In genomic region chr2:187431911-187432310, GRCh38 we compare ENCODE assay signal across 18 cellular contexts. TPM values are rescaled to one million over a fixed set of nuclear protein-coding genes. Genes with fewer than 3 reads are reported as not detected.
DNase-seq lines count a peak whose midpoint lies in the region; ATAC-seq, FAIRE-seq and TF ChIP-seq lines count a peak whose summit lies in the region.
"Had no signal": no experiment of that assay in that cellular context is flagged by ENCODE, and none has a peak within 500 bp of the region (broad histone marks: within the 10 kb centered on the region; RNA-seq: fewer than 3 reads in every experiment).

No MANE protein-coding gene starts in this region.

- no peak for TF ChIP-seq POLR2A in H54 (IDR thresholded peaks at IDR 0.05; ENCODE audit: low read depth, low read length)
- TF ChIP-seq POLR2A in endothelial cell of umbilical vein (IDR thresholded peaks at IDR 0.05; ENCODE audit: low read depth, low read length): no peak
- no peak for TF ChIP-seq POLR2A in HepG2 (IDR thresholded peaks at IDR 0.05; ENCODE audit: insufficient read depth in 1 of 2, low read depth in 2 of 2, low read length in 2 of 2)

- dilution Hi-C loops in endothelial cell of umbilical vein (cut with MboI; ENCODE audit: extremely low pct_ligation_motif_present, low sequenced_read_pairs): loop anchor here (25.0 kb wide), 1 partner anchor 520 kb away; no protein-coding TSS in a partner anchor

- peak; percentile 41 for FAIRE-seq in H54 (lab: Jason Lieb, UNC)
- FAIRE-seq in endothelial cell of umbilical vein (lab: Jason Lieb, UNC): no peak
- no peak for FAIRE-seq in HepG2 (lab: Jason Lieb, UNC)
- FAIRE-seq in small intestine (lab: Jason Lieb, UNC): no peak
- FAIRE-seq: A549 had no signal

- H3K27me3 ChIP-seq in endothelial cell of umbilical vein (ENCODE audit: control insufficient read depth in 2 of 2, insufficient read depth in 2 of 2, low read length in 2 of 2): no peaks in the 10 kb centered on the region
- no peaks in the 10 kb centered on the region for H3K27me3 ChIP-seq in HepG2 (ENCODE audit: control insufficient read depth in 1 of 2, insufficient read depth in 2 of 2, low read length in 2 of 2)
- H3K27me3 ChIP-seq in small intestine (ENCODE audit: control insufficient read depth in 2 of 2, insufficient read depth in 2 of 2, low read length in 2 of 2): no peaks in the 10 kb centered on the region

- H2AFZ ChIP-seq in endothelial cell of umbilical vein (ENCODE audit: low read depth, low read length) (no peak overlapping the region), HepG2 (ENCODE audit: low read length) (no peak overlapping the region)
- H2AFZ ChIP-seq: GM23338 had no signal

- H3K9me3 ChIP-seq in endothelial cell of umbilical vein (replicated peaks; ENCODE audit: control insufficient read depth, insufficient read depth, low read length): no peaks in the 10 kb centered on the region
- no peaks in the 10 kb centered on the region for H3K9me3 ChIP-seq in HepG2 (ENCODE audit: low read length)
- no peaks in the 10 kb centered on the region for H3K9me3 ChIP-seq in small intestine (ENCODE audit: control insufficient read depth, low read depth)
- H3K9me3 ChIP-seq: A549 had no signal

- BruUV-seq in endothelial cell of umbilical vein (replicated peaks; lab: Mats Ljungman, UMichigan) (no TSS peak), HepG2 (replicated peaks; lab: Mats Ljungman, UMichigan) (no TSS peak)

- H4K20me1 ChIP-seq in endothelial cell of umbilical vein (replicated peaks; ENCODE audit: control insufficient read depth, extremely low read depth, insufficient read depth, low read length) (no peaks in the 10 kb centered on the region), HepG2 (ENCODE audit: insufficient read depth, low read length) (no peaks in the 10 kb centered on the region)

- no peak overlapping the region for H3K27ac Mint-ChIP-seq in stimulated activated naive B cell treated with anti-CD40 and anti-IgM and Interleukin-4, amounts not matched to agents 10 μg/mL and 1 μg/mL and 100 μg/mL, for 72 hours
- H3K27ac Mint-ChIP-seq: CD4-positive, alpha-beta memory T cell; GM23338 had no signal

- in situ Hi-C loops in HepG2 (cut with HindIII; ENCODE audit: extremely low pct_ligation_motif_present, low pct_unique_long_range_greater_than_20kb): no loop called here

- POLR2A ChIA-PET in endothelial cell of umbilical vein (lab: Charles Lee) (interaction anchor here (1.2 kb wide), 1 partner anchor 16 kb away, joined by 5 read pairs; the partner anchor contains the start of gene CALCRL), HepG2 (lab: Yijun Ruan, JAX) (no interaction called here)

- H3K79me2 ChIP-seq in endothelial cell of umbilical vein (ENCODE audit: control insufficient read depth, insufficient read depth, low read length): peaks cover 79% of the 10 kb centered on the region
- no peaks in the 10 kb centered on the region for H3K79me2 ChIP-seq in HepG2 (ENCODE audit: insufficient read depth, low read length)

- no peak overlapping the region for H3K4me3 Mint-ChIP-seq in stimulated activated naive B cell treated with anti-CD40 and anti-IgM and Interleukin-4, amounts not matched to agents 10 μg/mL and 1 μg/mL and 100 μg/mL, for 72 hours
- H3K4me3 Mint-ChIP-seq: CD4-positive, alpha-beta memory T cell; GM23338 had no signal

- H3K9ac ChIP-seq in endothelial cell of umbilical vein (replicated peaks; ENCODE audit: extremely low read depth, insufficient read depth, low read length): no peak overlapping the region
- no peak overlapping the region for H3K9ac ChIP-seq in HepG2 (ENCODE audit: insufficient read depth, low read depth, low read length)

- intact Hi-C loops in endothelial cell of umbilical vein (cut with micrococcal nuclease) (no loop called here), HepG2 (cut with micrococcal nuclease; ENCODE audit: unreplicated experiment) (no loop called here)

- H3K4me1 ChIP-seq in endothelial cell of umbilical vein (ENCODE audit: control insufficient read depth, extremely low read depth, insufficient read depth, low read length): peaks cover 95% of the 10 kb centered on the region
- peaks cover 13% of the 10 kb centered on the region; the same call in 1 of the 2 replicates for H3K4me1 ChIP-seq in HepG2 (ENCODE audit: insufficient read depth, low read length)
- H3K4me1 ChIP-seq in small intestine (ENCODE audit: control insufficient read depth in 2 of 2, insufficient read depth in 1 of 2, low read depth in 1 of 2, low read length in 1 of 2): no peaks in the 10 kb centered on the region
- H3K4me1 ChIP-seq: A549 had no signal

- no peaks in the 10 kb centered on the region for H3K36me3 Mint-ChIP-seq in stimulated activated naive B cell treated with anti-CD40 and anti-IgM and Interleukin-4, amounts not matched to agents 10 μg/mL and 1 μg/mL and 100 μg/mL, for 72 hours
- H3K36me3 Mint-ChIP-seq: CD4-positive, alpha-beta memory T cell had no signal

- no peak overlapping the region for H3K4me2 ChIP-seq in endothelial cell of umbilical vein (ENCODE audit: insufficient read depth, low read length)
- no peak overlapping the region for H3K4me2 ChIP-seq in HepG2 (ENCODE audit: low read depth, low read length)
- H3K4me2 ChIP-seq: A549, GM23338 had no signal

- CTCF ChIA-PET in endothelial cell of umbilical vein (lab: Charles Lee) (no interaction called here), HepG2 (lab: Yijun Ruan, JAX; ENCODE audit: low intra/inter-chr PET ratio, low total read pairs) (no interaction called here)

- H3K36me3 ChIP-seq in endothelial cell of umbilical vein (ENCODE audit: control insufficient read depth in 2 of 2, extremely low read depth in 1 of 2, insufficient read depth in 2 of 2, low read length in 2 of 2) (peaks cover 7 to 25% of the 10 kb centered on the region in 2 experiments), HepG2 (replicated peaks in 1 of 2; ENCODE audit: control insufficient read depth in 1 of 2, insufficient read depth in 2 of 2, low read length in 2 of 2) (no peaks in the 10 kb centered on the region), small intestine (ENCODE audit: control insufficient read depth in 2 of 2, insufficient read depth in 2 of 2, low read length in 2 of 2) (no peaks in the 10 kb centered on the region)

- TF ChIP-seq EP300 in HepG2 (IDR thresholded peaks at IDR 0.05; ENCODE audit: low read depth in 2 of 2, low read length in 2 of 2): peak in 1 of 2 experiments; percentile 68; a peak in 1 of 4 replicates
- TF ChIP-seq EP300 in HepG2 (CRISPR knock-in tag; IDR thresholded peaks at IDR 0.05; ENCODE audit: borderline replicate concordance): no peak

- no peaks in the 10 kb centered on the region for H3K9me1 ChIP-seq in endothelial cell of umbilical vein (replicated peaks; ENCODE audit: control insufficient read depth, extremely low read depth, insufficient read depth, low read length)

- H3K4me3 ChIP-seq in endothelial cell of umbilical vein (replicated peaks in 1 of 3; ENCODE audit: insufficient read depth in 1 of 3, low read depth in 1 of 3, low read length in 3 of 3): no peak overlapping the region
- no peak overlapping the region for H3K4me3 ChIP-seq in HepG2 (replicated peaks in 1 of 3; ENCODE audit: insufficient read depth in 1 of 3, low read depth in 2 of 3, low read length in 3 of 3)
- H3K4me3 ChIP-seq in small intestine (ENCODE audit: low read depth in 1 of 2, low read length in 2 of 2): no peak overlapping the region
- H3K4me3 ChIP-seq: A549, GM23338 had no signal

- no peaks in the 10 kb centered on the region for H3K27me3 Mint-ChIP-seq in stimulated activated naive B cell treated with anti-CD40 and anti-IgM and Interleukin-4, amounts not matched to agents 10 μg/mL and 1 μg/mL and 100 μg/mL, for 72 hours
- H3K27me3 Mint-ChIP-seq: CD4-positive, alpha-beta memory T cell had no signal

- H3K27ac ChIP-seq in endothelial cell of umbilical vein (ENCODE audit: insufficient read depth, low read depth, low read length) (peak overlapping the region; percentile 10), HepG2 (ENCODE audit: extremely low read length, insufficient read depth, low read length) (no peak overlapping the region), small intestine (ENCODE audit: low read depth in 1 of 2, low read length in 1 of 2) (no peak overlapping the region)
- H3K27ac ChIP-seq: 22Rv1, A549, C4-2B had no signal

- H3K9me3 Mint-ChIP-seq in stimulated activated naive B cell treated with anti-CD40 and anti-IgM and Interleukin-4, amounts not matched to agents 10 μg/mL and 1 μg/mL and 100 μg/mL, for 72 hours: no peaks in the 10 kb centered on the region
- H3K9me3 Mint-ChIP-seq: GM23338 had no signal

- no peaks in the 10 kb centered on the region for H3K4me1 Mint-ChIP-seq in stimulated activated naive B cell treated with anti-CD40 and anti-IgM and Interleukin-4, amounts not matched to agents 10 μg/mL and 1 μg/mL and 100 μg/mL, for 72 hours
- H3K4me1 Mint-ChIP-seq: CD4-positive, alpha-beta memory T cell; GM23338 had no signal

- DNase-seq in H54 (ENCODE audit: insufficient read length, low spot score) (no peak), endothelial cell of umbilical vein (ENCODE audit: low read depth, low spot score) (peak; percentile 40), HepG2 (ENCODE audit: low spot score) (peak; percentile 25), small intestine (peak; percentile 3), NCI-H146 (lab: John Stamatoyannopoulos, UW) (no peak)
- no peak for DNase-seq in stimulated activated naive B cell treated with anti-CD40 and anti-IgM and Interleukin-4, amounts not matched to agents 10 μg/mL and 1 μg/mL and 100 μg/mL, for 72 hours
- DNase-seq: AML-193; Calu3; CD4-positive, alpha-beta memory T cell; DMS79 treated with DMSO at 0.1 percent for 48 hours; GF-D8; H7 had no signal

- peak; percentile 79 for ATAC-seq in HepG2
- ATAC-seq in stimulated activated naive B cell treated with anti-CD40 and anti-IgM and Interleukin-4, amounts not matched to agents 10 μg/mL and 1 μg/mL and 100 μg/mL, for 72 hours (replicated peaks): no peak
- no peak for ATAC-seq in HG02588 (IDR thresholded peaks at IDR 0.05; ENCODE audit: unreplicated experiment)
- ATAC-seq: A549, GM23338 had no signal

- TF ChIP-seq CTCF in endothelial cell of umbilical vein (IDR thresholded peaks at IDR 0.05; ENCODE audit: extremely low read depth in 1 of 2, insufficient read depth in 1 of 2, low read depth in 1 of 2, low read length in 2 of 2) (no peak), HepG2 (CRISPR knock-in tag; IDR thresholded peaks at IDR 0.05) (no peak)

- no peak for TF ChIP-seq RAD21 in HepG2 (CRISPR knock-in tag; IDR thresholded peaks at IDR 0.05)

RNA-seq across cellular contexts. Expression of gene CALCRL, which starts 16.1 kb away (rescaled TPM):
- 244 and 252 TPM in 2 replicates for total RNA-seq in endothelial cell of umbilical vein
- polyA plus RNA-seq in endothelial cell of umbilical vein: 194 and 222 TPM in 2 replicates
- 126 and 128 TPM in 2 replicates for polyA plus RNA-seq in endothelial cell of umbilical vein (2011; cell fraction: cytosol; rRNA removed)
- polyA plus RNA-seq in endothelial cell of umbilical vein (2011; cell fraction: nucleus; rRNA removed): 143 and 153 TPM in 2 replicates
- 78.3 and 90.6 TPM in 2 replicates for polyA plus RNA-seq in endothelial cell of umbilical vein (2012)
- 371 and 410 TPM in 2 replicates for polyA minus RNA-seq in endothelial cell of umbilical vein
- not detected for polyA minus RNA-seq in endothelial cell of umbilical vein (2011; cell fraction: cytosol; rRNA and poly(A)+ RNA removed)
- 452 and 634 TPM in 2 replicates for polyA minus RNA-seq in endothelial cell of umbilical vein (2011; cell fraction: nucleus; rRNA and poly(A)+ RNA removed)
- total RNA-seq in HepG2 (2016; rRNA removed; fragmentation: Illumina TruSeq; extraction: Trizol): 0.02 TPM in 1 of 2 replicates, not detected in the other
- not detected in 2 replicates for total RNA-seq in HepG2 (2016; cell fraction: cytosol; rRNA removed; fragmentation: Illumina TruSeq; extraction: Trizol; ENCODE audit: low read depth)
- 0.15 TPM in 1 of 2 replicates, not detected in the other for total RNA-seq in HepG2 (2016; cell fraction: insoluble cytoplasmic fraction; rRNA removed; fragmentation: Illumina TruSeq; extraction: Trizol)
- total RNA-seq in HepG2 (2016; cell fraction: membrane; rRNA removed; fragmentation: Illumina TruSeq; extraction: Trizol): 0.21 TPM in 1 of 2 replicates, not detected in the other
- total RNA-seq in HepG2 (2016; cell fraction: nucleus; rRNA removed; fragmentation: Illumina TruSeq; extraction: Trizol): not detected in 2 replicates
- polyA plus RNA-seq in HepG2 (2011; rRNA removed): 0.18 TPM in 1 of 2 replicates, not detected in the other
- 0.09 TPM in 1 of 2 replicates, not detected in the other for polyA plus RNA-seq in HepG2 (2011; cell fraction: cytosol; rRNA removed)
- 0.03 TPM in 1 of 2 replicates, not detected in the other for polyA plus RNA-seq in HepG2 (2011; cell fraction: nucleus; rRNA removed)
- polyA plus RNA-seq in HepG2 (2012): 0.20 and 0.66 TPM in 2 replicates
- polyA plus RNA-seq in HepG2 (2016; cell fraction: cytosol; fragmentation: Illumina TruSeq; extraction: Trizol; ENCODE audit: low read depth): not detected in 2 replicates
- polyA plus RNA-seq in HepG2 (2016; cell fraction: insoluble cytoplasmic fraction; fragmentation: Illumina TruSeq; extraction: Trizol; ENCODE audit: low read depth): not detected in 2 replicates
- polyA plus RNA-seq in HepG2 (2016; cell fraction: membrane; fragmentation: Illumina TruSeq; extraction: Trizol; ENCODE audit: low read depth): not detected in 2 replicates
- polyA plus RNA-seq in HepG2 (2016; cell fraction: nucleus; fragmentation: Illumina TruSeq; extraction: Trizol; ENCODE audit: insufficient read depth, low read depth): not detected in 2 replicates
- polyA minus RNA-seq in HepG2 (2011; rRNA and poly(A)+ RNA removed; ENCODE audit: low replicate concordance): not detected in 2 replicates
- polyA minus RNA-seq in HepG2 (2011; cell fraction: cytosol; rRNA and poly(A)+ RNA removed): not detected in 2 replicates
- 0.26 and 0.87 TPM in 2 replicates for polyA minus RNA-seq in HepG2 (2011; cell fraction: nucleus; rRNA and poly(A)+ RNA removed)
- polyA plus RNA-seq in small intestine: 10 to 100 TPM in 1 of 3 donors, under 1 TPM in 2; 0.22 to 12.1 (median 0.27) TPM
- total RNA-seq: HT-29 had no signal
- polyA plus RNA-seq: CD4-positive, alpha-beta memory T cell had no signal

Comparison
In these comparisons a context has a peak if more than half of its experiments do, and no peak if none do; other contexts are left out.
1. DNase-seq: peak in endothelial cell of umbilical vein (single experiment), HepG2 (single experiment) and small intestine (single experiment); none in H54 (single experiment), NCI-H146 (single experiment) and stimulated activated naive B cell treated with anti-CD40 and anti-IgM and Interleukin-4, amounts not matched to agents 10 μg/mL and 1 μg/mL and 100 μg/mL, for 72 hours (single experiment).
2. RNA of gene CALCRL, which starts 16.1 kb away (polyA plus RNA-seq): 78.3 to 222 TPM in endothelial cell of umbilical vein; 0.22 to 12.1 TPM in small intestine and 0.03 to 0.66 TPM in HepG2; every median in the first group is over 4 times any median in the second.